In the genomic region with DNA sequence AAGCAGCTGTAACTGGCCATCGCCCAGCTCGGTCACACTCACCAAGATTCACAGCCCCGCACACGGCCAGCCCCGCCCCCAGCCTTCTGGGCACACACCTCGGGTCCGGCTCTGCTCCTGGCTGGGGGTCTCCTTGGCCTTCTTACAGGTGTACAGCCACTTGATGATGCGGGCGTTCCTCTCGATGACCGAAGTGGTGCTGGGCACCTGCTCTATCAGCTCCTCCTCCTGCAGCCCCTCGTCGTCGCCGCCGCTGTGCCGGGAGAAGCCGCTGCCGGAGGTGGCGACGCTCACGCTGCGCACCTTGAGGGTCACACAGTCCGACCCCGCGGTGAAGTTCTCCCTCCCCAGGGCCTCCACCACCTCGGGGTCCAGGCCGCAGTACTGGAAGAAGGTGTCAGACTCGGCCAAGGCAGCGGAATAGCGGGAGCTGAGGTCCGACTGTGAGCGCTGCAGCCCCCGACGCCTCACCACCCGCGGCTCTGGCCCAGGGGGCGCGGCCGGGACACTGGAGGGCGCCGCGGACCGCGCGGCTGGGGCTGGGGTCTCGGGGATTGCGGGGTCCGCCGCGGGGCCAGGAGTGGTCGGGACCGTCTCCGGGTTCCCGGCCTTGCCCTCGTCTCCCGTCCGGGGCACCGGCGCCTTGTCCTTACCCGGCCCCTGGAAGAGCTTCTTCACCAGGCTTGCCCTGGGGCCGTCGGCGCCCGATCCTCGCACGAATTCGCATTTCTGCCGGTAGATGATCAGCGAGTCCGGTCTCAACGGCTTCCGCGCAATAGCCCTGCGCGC, we compare ENCODE assay signal across 8 cellular contexts. TPM values are rescaled to one million over a fixed set of nuclear protein-coding genes. Genes with fewer than 3 reads are reported as not detected.
DNase-seq lines count a peak whose midpoint lies in the region; ATAC-seq and TF ChIP-seq lines count a peak whose summit lies in the region.

No MANE protein-coding gene starts in this region.

- peaks cover 21% of the 10 kb centered on the region for H3K4me1 ChIP-seq in BLaER1

- no peaks in the 10 kb centered on the region for H4K20me1 ChIP-seq in BLaER1

- H3K27me3 ChIP-seq in BLaER1 = peaks cover 54% of the 10 kb centered on the region

- H3K9me3 ChIP-seq in BLaER1 = peaks cover 24% of the 10 kb centered on the region

- H3K9me3 Mint-ChIP-seq in naive thymus-derived CD8-positive, alpha-beta T cell = no peaks in the 10 kb centered on the region

- H3K4me3 ChIP-seq in BLaER1 (peak overlapping the region; percentile 73), LNCaP clone FGC (ENCODE audit: low read depth, low read length) (peak overlapping the region; percentile 53)

- H3K36me3 ChIP-seq in BLaER1 = no peaks in the 10 kb centered on the region

- H3K36me3 Mint-ChIP-seq in naive thymus-derived CD8-positive, alpha-beta T cell = no peaks in the 10 kb centered on the region

- POLR2A ChIA-PET in naive thymus-derived CD8-positive, alpha-beta T cell (lab: Charles Lee) = no interaction called here
- POLR2A ChIA-PET in GM10248 (lab: Yijun Ruan, JAX) = no interaction called here

- DNase-seq in LNCaP clone FGC (ENCODE audit: low read depth) = no peak
- DNase-seq in ecto neural progenitor cell (ENCODE audit: low spot score) = peak; percentile 56
- DNase-seq in naive thymus-derived CD8-positive, alpha-beta T cell = peak in 2 of 10 donors; percentile 12 to 18
- DNase-seq in SHP77 (lab: John Stamatoyannopoulos, UW) = no peak
- no peak for DNase-seq in NCI-H1092 treated with DMSO at 0.1 percent for 48 hours (lab: John Stamatoyannopoulos, UW)
- no peak for DNase-seq in GM10248 (ENCODE audit: extremely low spot score)

- H3K27me3 Mint-ChIP-seq in naive thymus-derived CD8-positive, alpha-beta T cell = peaks cover 3 to 50% (median 21%) of the 10 kb centered on the region in 5 donors

- peak overlapping the region; percentile 67 to 87 (median 72) for H3K4me3 Mint-ChIP-seq in naive thymus-derived CD8-positive, alpha-beta T cell

- no peak overlapping the region for H3K27ac ChIP-seq in BLaER1

- CTCF ChIA-PET in GM10248 (lab: Yijun Ruan, JAX) = no interaction called here

- peak; percentile 12 to 14 for ATAC-seq in naive thymus-derived CD8-positive, alpha-beta T cell
- no peak for ATAC-seq in GM21423 (IDR thresholded peaks at IDR 0.05; ENCODE audit: unreplicated experiment)

- peak overlapping the region in 2 of 10 donors; percentile 44 to 73 for H3K27ac Mint-ChIP-seq in naive thymus-derived CD8-positive, alpha-beta T cell

- TF ChIP-seq CTCF in LNCaP clone FGC (IDR thresholded peaks at IDR 0.05; ENCODE audit: control insufficient read depth, extremely low read depth, insufficient read depth) (no peak), GM10248 (IDR thresholded peaks at IDR 0.05; ENCODE audit: control extremely low read depth, extremely low read depth, low read depth, missing control alignments) (no peak)

- H3K9ac ChIP-seq in BLaER1 = peak overlapping the region; percentile 57; the same call in 1 of the 2 replicates

- peaks cover 10 to 24% (median 16%) of the 10 kb centered on the region in 4 donors for H3K4me1 Mint-ChIP-seq in naive thymus-derived CD8-positive, alpha-beta T cell

- peak overlapping the region; percentile 92 for H3K4me2 ChIP-seq in BLaER1

RNA-seq across cellular contexts. Expression of a gene that starts 0.8 kb away (rescaled TPM):
- under 1 TPM; 0.16 to 0.91 TPM for total RNA-seq in naive thymus-derived CD8-positive, alpha-beta T cell
- polyA plus RNA-seq in naive thymus-derived CD8-positive, alpha-beta T cell = under 1 TPM in 1 of 3 donors, not detected in 2; 0.13 TPM
